ENCODE assay signal across 12 cellular contexts in the genomic region with DNA sequence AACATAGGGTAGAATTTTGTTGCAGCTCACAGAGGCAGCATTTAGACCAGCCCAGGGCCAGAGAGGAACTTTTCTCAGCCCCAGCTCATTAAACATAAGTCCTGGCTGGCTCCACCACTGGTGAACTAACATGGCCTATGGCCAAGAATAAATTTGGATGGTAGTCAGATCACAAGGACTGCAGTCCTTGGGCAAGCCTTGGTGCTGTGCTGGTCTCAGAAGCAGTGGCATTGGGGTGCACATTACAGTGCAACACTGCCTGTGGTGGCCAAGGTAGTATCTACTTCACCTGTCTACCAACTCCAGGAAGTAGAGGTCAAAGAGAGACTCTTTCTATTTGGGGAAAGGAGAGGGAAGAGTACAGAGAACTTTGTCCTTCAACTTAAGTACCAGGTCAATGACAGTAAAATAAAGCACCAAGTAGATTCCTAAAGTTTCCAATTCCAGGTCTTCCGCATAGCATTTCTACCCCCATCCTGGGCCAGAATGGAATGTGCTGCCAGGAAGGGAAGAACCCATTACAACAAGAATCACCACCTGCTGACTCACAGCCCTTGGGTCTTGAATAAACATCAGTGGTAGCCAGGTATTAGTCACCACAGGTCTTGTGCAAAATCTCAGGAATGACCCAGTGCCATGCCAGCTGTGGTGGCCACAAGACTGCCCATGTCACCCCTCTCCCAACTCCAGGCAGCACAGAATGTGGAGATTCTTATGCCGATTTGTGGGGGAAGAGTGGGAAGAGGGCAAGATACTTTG.
A peak's percentile ranks its signal among the peaks of the same experiment; 100 is the strongest.
DNase-seq lines count a peak whose midpoint lies in the region; ATAC-seq, FAIRE-seq and TF ChIP-seq lines count a peak whose summit lies in the region.
"Had no signal": no experiment of that assay in that cellular context is flagged by ENCODE, and none has a peak within 500 bp of the region (broad histone marks: within the 10 kb centered on the region; RNA-seq: fewer than 3 reads in every experiment).

No MANE protein-coding gene starts in this region.

- no peaks in the 10 kb centered on the region for H3K4me1 ChIP-seq in Panc1 (ENCODE audit: control insufficient read depth, insufficient read depth, low read length)
- H3K4me1 ChIP-seq in small intestine (ENCODE audit: control insufficient read depth in 2 of 2, insufficient read depth in 1 of 2, low read depth in 1 of 2, low read length in 1 of 2): no peaks in the 10 kb centered on the region

- CTCF ChIA-PET in Panc1 (lab: Charles Lee): no interaction called here

- BruUV-seq in Panc1 (replicated peaks; lab: Mats Ljungman, UMichigan): no TSS peak

- intact Hi-C loops in Panc1 (cut with micrococcal nuclease; ENCODE audit: unreplicated experiment): no loop called here

- POLR2A ChIA-PET in Panc1 (lab: Charles Lee): no interaction called here

- TF ChIP-seq POLR2A in H54 (IDR thresholded peaks at IDR 0.05; ENCODE audit: low read depth, low read length): no peak

- peak; percentile 99 for FAIRE-seq in H54 (lab: Jason Lieb, UNC)
- FAIRE-seq in small intestine (lab: Jason Lieb, UNC): no peak
- FAIRE-seq: pancreas had no signal

- WGBS in small intestine, 3 donors: 86 to 93% (median 92%) methylated on average over 2 of the region's 2 CpGs

- in situ Hi-C loops in Panc1 (cut with HindIII; ENCODE audit: low pct_unique_long_range_greater_than_20kb, low sequenced_read_pairs): no loop called here

- ATAC-seq in Panc1: 0 out of 2 replicates have a peak, but pooled peaks have one; percentile 60
- ATAC-seq: activated CD8-positive, alpha-beta T cell treated with anti-CD3 and anti-CD28 coated beads for 36 hours; activated naive CD4-positive, alpha-beta T cell treated with anti-CD3 and anti-CD28 coated beads, Interleukin-2, amount 50 U/mL, for 72 hours had no signal

- peak; percentile 44 for DNase-seq in H54 (ENCODE audit: insufficient read length, low spot score)
- no peak for DNase-seq in Panc1 (ENCODE audit: low read depth, low spot score)
- DNase-seq in fibroblast of mammary gland (ENCODE audit: low read depth): peak; percentile 34
- DNase-seq in retinal pigment epithelial cell (ENCODE audit: low read depth): peak; percentile 65
- DNase-seq in activated gamma-delta T cell treated with Interleukin-2 at 50 U/mL for 16 hours: no peak
- DNase-seq in H7: no peak
- DNase-seq in small intestine: no peak
- DNase-seq: activated CD8-positive, alpha-beta T cell treated with anti-CD3 and anti-CD28 coated beads for 36 hours; dermis blood vessel endothelial cell; NCI-H187 treated with DMSO at 0.1 percent for 48 hours; pancreas had no signal

- H3K9me3 ChIP-seq in Panc1 (ENCODE audit: control insufficient read depth, insufficient read depth, low read depth, low read length): no peaks in the 10 kb centered on the region; the same call in 1 of the 2 replicates
- H3K9me3 ChIP-seq in small intestine (ENCODE audit: control insufficient read depth, low read depth): no peaks in the 10 kb centered on the region
- H3K9me3 ChIP-seq: pancreas had no signal

- no peaks in the 10 kb centered on the region for H3K36me3 ChIP-seq in Panc1 (ENCODE audit: control insufficient read depth, insufficient read depth, low read length)
- H3K36me3 ChIP-seq in H7 (replicated peaks; ENCODE audit: control insufficient read depth, insufficient read depth, low read length): no peaks in the 10 kb centered on the region
- H3K36me3 ChIP-seq in small intestine (ENCODE audit: control insufficient read depth in 2 of 2, insufficient read depth in 2 of 2, low read length in 2 of 2): no peaks in the 10 kb centered on the region
- H3K36me3 ChIP-seq: pancreas had no signal

- TF ChIP-seq CTCF in Panc1 (IDR thresholded peaks at IDR 0.05): no peak
- no peak for TF ChIP-seq CTCF in fibroblast of mammary gland (conservative IDR thresholded peaks at IDR 0.05; ENCODE audit: control insufficient read depth, insufficient read depth, low read depth, low read length)
- no peak for TF ChIP-seq CTCF in retinal pigment epithelial cell (conservative IDR thresholded peaks at IDR 0.05; ENCODE audit: low read depth, low read length)

- H3K27me3 ChIP-seq in Panc1 (ENCODE audit: control insufficient read depth, insufficient read depth, low read length) (no peaks in the 10 kb centered on the region), H7 (ENCODE audit: control insufficient read depth, insufficient read depth, low read length) (no peaks in the 10 kb centered on the region), small intestine (ENCODE audit: control insufficient read depth in 2 of 2, insufficient read depth in 2 of 2, low read length in 2 of 2) (no peaks in the 10 kb centered on the region)
- H3K27me3 ChIP-seq: pancreas had no signal

- H3K27ac ChIP-seq in Panc1 (ENCODE audit: low read length) (no peak overlapping the region), small intestine (ENCODE audit: low read depth in 1 of 2, low read length in 1 of 2) (no peak overlapping the region)
- H3K27ac ChIP-seq: pancreas had no signal

- H3K4me3 ChIP-seq in Panc1 (ENCODE audit: low read depth in 2 of 2, low read length in 2 of 2) (no peak overlapping the region), fibroblast of mammary gland (ENCODE audit: control insufficient read depth, low read depth, low read length) (no peak overlapping the region), retinal pigment epithelial cell (ENCODE audit: low read length) (no peak overlapping the region), H7 (ENCODE audit: insufficient read depth, low read depth, low read length) (no peak overlapping the region), small intestine (ENCODE audit: low read depth in 1 of 2, low read length in 2 of 2) (no peak overlapping the region)
- H3K4me3 ChIP-seq: pancreas had no signal

Comparison
In these comparisons a context has a peak if more than half of its experiments do, and no peak if none do; other contexts are left out.
1. DNase-seq: peak in H54 (single experiment), fibroblast of mammary gland (single experiment) and retinal pigment epithelial cell (single experiment); none in Panc1 (single experiment), activated gamma-delta T cell treated with Interleukin-2 at 50 U/mL for 16 hours (single experiment), H7 (single experiment) and small intestine (single experiment).